In genomic region chr2:217937446-217937845, GRCh38 we compare ENCODE assay signal across 14 cellular contexts.
A peak's percentile ranks its signal among the peaks of the same experiment; 100 is the strongest.
DNase-seq lines count a peak whose midpoint lies in the region; ATAC-seq and TF ChIP-seq lines count a peak whose summit lies in the region.
"Had no signal": no experiment of that assay in that cellular context is flagged by ENCODE, and none has a peak within 500 bp of the region (broad histone marks: within the 10 kb centered on the region; RNA-seq: fewer than 3 reads in every experiment).

No MANE protein-coding gene starts in this region.

- H3K36me3 ChIP-seq in heart right ventricle (peaks cover 0 to 18% (median 3%) of the 10 kb centered on the region in 9 donors), ovary (no peaks in the 10 kb centered on the region), uterus (no peaks in the 10 kb centered on the region)
- H3K36me3 ChIP-seq: neural progenitor cell had no signal

- 8 to 11% methylated on average over 8 of the region's 8 CpGs for WGBS in heart right ventricle, 2 donors
- 19 to 34% (median 21%) methylated on average over 8 of the region's 8 CpGs for WGBS in ovary, 3 donors

- no peak for TF ChIP-seq EP300 in ovary (IDR thresholded peaks at IDR 0.05)

- no peak for TF ChIP-seq CTCF in heart right ventricle (IDR thresholded peaks at IDR 0.05)
- TF ChIP-seq CTCF in ovary (IDR thresholded peaks at IDR 0.05): no peak
- no peak for TF ChIP-seq CTCF in uterus (IDR thresholded peaks at IDR 0.05)

- intact Hi-C loops in heart right ventricle (cut with DNase I): loop anchor here in 5 of 10 donors (5.0 to 10.0 kb wide), 2 partner anchors 35 to 53 kb away; no protein-coding TSS in a partner anchor
- intact Hi-C loops in ovary (cut with DNase I): no loop called here
- intact Hi-C loops in uterus (cut with DNase I; ENCODE audit: low total_unique reads): no loop called here

- peak overlapping the region in 9 of 10 donors; percentile 18 to 98 (median 77) for H3K4me3 ChIP-seq in heart right ventricle
- H3K4me3 ChIP-seq in ovary: peak overlapping the region; percentile 28
- H3K4me3 ChIP-seq in uterus: peak overlapping the region; percentile 27 to 88
- H3K4me3 ChIP-seq: neural progenitor cell had no signal

- H3K4me1 ChIP-seq in heart right ventricle (peaks cover 74 to 100% (median 98%) of the 10 kb centered on the region in 9 donors), ovary (ENCODE audit: insufficient read depth) (peaks cover 59% of the 10 kb centered on the region), uterus (peaks cover 16 to 18% of the 10 kb centered on the region in 2 donors)

- no peaks in the 10 kb centered on the region for H3K9me3 ChIP-seq in heart right ventricle
- H3K9me3 ChIP-seq in ovary: no peaks in the 10 kb centered on the region
- no peaks in the 10 kb centered on the region for H3K9me3 ChIP-seq in uterus

- peak; percentile 31 for DNase-seq in NCI-H82 (lab: John Stamatoyannopoulos, UW)
- DNase-seq in NCI-H82 treated with DMSO at 0.1 percent for 48 hours (lab: John Stamatoyannopoulos, UW; ENCODE audit: unreplicated experiment): no peak
- peak; percentile 77 to 80 for DNase-seq in heart right ventricle
- no peak for DNase-seq in ovary
- DNase-seq in uterus: no peak
- DNase-seq in globus pallidus (ENCODE audit: low spot score): no peak
- no peak for DNase-seq in T-helper 2 cell
- DNase-seq in stimulated activated naive CD4-positive, alpha-beta T cell treated with Interleukin-2 at 50 U/mL for 16 hours (lab: John Stamatoyannopoulos, UW): no peak
- DNase-seq: activated CD4-positive, alpha-beta memory T cell treated with anti-CD3 and anti-CD28 coated beads, Interleukin-2, amount 10 ng/mL, durations not matched to agents 7 days and 5 days; DMS53; endodermal cell; NCI-H524 had no signal

- TF ChIP-seq POLR2A in ovary (IDR thresholded peaks at IDR 0.05): no peak
- no peak for TF ChIP-seq POLR2A in uterus (IDR thresholded peaks at IDR 0.05)

- H3K27me3 ChIP-seq in heart right ventricle (no peaks in the 10 kb centered on the region), ovary (no peaks in the 10 kb centered on the region), uterus (no peaks in the 10 kb centered on the region)
- H3K27me3 ChIP-seq: neural progenitor cell had no signal

- peak; percentile 5 to 36 (median 27) for ATAC-seq in heart right ventricle

- peak overlapping the region; percentile 84 to 99 (median 96) for H3K27ac ChIP-seq in heart right ventricle
- peak overlapping the region; percentile 67 to 75 for H3K27ac ChIP-seq in ovary
- peak overlapping the region; percentile 92 to 97 for H3K27ac ChIP-seq in uterus
- H3K27ac ChIP-seq: 22Rv1, neural progenitor cell had no signal

Comparison
In these comparisons a context has a peak if more than half of its experiments do, and no peak if none do; other contexts are left out.
1. DNase-seq: peak in NCI-H82 (single experiment) and heart right ventricle (2 of 2); none in NCI-H82 treated with DMSO at 0.1 percent for 48 hours (single experiment), ovary (0 of 5), uterus (0 of 2), globus pallidus (single experiment), T-helper 2 cell (0 of 5) and stimulated activated naive CD4-positive, alpha-beta T cell treated with Interleukin-2 at 50 U/mL for 16 hours (single experiment).
2. Peak in every context shown above with its lines, with median percentiles within 50 percentile points of each other: H3K27ac ChIP-seq and H3K4me3 ChIP-seq.